ENCODE assay signal across 9 cellular contexts in the genomic region with DNA sequence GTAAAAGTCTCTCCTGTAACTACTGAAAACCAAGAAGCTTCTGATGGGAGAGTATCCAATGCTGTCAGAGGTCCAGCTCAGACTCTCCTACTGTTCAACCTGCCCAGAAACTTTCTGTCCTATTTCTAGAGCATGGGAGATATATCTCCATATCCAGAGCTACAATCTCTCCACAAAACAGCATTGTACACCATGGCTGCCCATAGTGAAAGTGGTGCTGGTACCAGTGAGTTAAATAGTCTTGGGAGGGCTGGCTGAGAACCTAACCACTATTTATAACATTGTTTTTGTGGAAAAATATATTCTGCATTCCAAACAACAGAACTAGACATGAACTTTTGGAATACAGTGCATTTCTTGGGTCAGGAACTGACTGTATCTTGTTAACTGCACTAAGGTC.
"Had no signal": no experiment of that assay in that cellular context is flagged by ENCODE, and none has a peak within 500 bp of the region (broad histone marks: within the 10 kb centered on the region; RNA-seq: fewer than 3 reads in every experiment).

No MANE protein-coding gene starts in this region.

- H2AFZ ChIP-seq: GM23248 had no signal

- H3K4me3 ChIP-seq: GM23248, HAP-1 had no signal

- H3K36me3 ChIP-seq: HAP-1 had no signal

- H3K9ac ChIP-seq: GM23248 had no signal

- H3K27ac Mint-ChIP-seq: HFFc6, IgD-negative memory B cell had no signal

- H3K27me3 Mint-ChIP-seq: IgD-negative memory B cell had no signal

- H3K27ac ChIP-seq: GM23248, HL-60 had no signal

- ATAC-seq: HCT116, HepG2 had no signal

- DNase-seq: GM23248, GOT3, H7, HFFc6 had no signal

- FAIRE-seq: HepG2 had no signal

- H3K4me3 Mint-ChIP-seq: HFFc6, IgD-negative memory B cell had no signal

- H3K9me3 ChIP-seq: HAP-1 had no signal

- H3K4me1 ChIP-seq: HAP-1 had no signal
